In genomic region chr16:53007095-53007494, GRCh38 we compare ENCODE assay signal across 16 cellular contexts. TPM values are rescaled to one million over a fixed set of nuclear protein-coding genes. Genes with fewer than 3 reads are reported as not detected.
A peak's percentile ranks its signal among the peaks of the same experiment; 100 is the strongest.
DNase-seq lines count a peak whose midpoint lies in the region; ATAC-seq and TF ChIP-seq lines count a peak whose summit lies in the region.
"Had no signal": no experiment of that assay in that cellular context is flagged by ENCODE, and none has a peak within 500 bp of the region (broad histone marks: within the 10 kb centered on the region; RNA-seq: fewer than 3 reads in every experiment).

No MANE protein-coding gene starts in this region.

- H3K4me1 ChIP-seq in GM23338 (ENCODE audit: insufficient read depth) (peaks cover 4% of the 10 kb centered on the region; the same call in 1 of the 2 replicates), endodermal cell (ENCODE audit: control insufficient read depth, insufficient read depth, low read length) (no peaks in the 10 kb centered on the region)
- H3K4me1 ChIP-seq: BLaER1, SJCRH30 had no signal

- TF ChIP-seq CTCF in BJ (IDR thresholded peaks at IDR 0.05; ENCODE audit: insufficient read depth, low read depth, low read length) (0 out of 2 replicates have a peak, but pooled peaks have one; percentile 5), GM23338 (conservative IDR thresholded peaks at IDR 0.05; ENCODE audit: low read depth in 2 of 2) (peak; percentile 25 to 52), endodermal cell (conservative IDR thresholded peaks at IDR 0.05) (peak; percentile 66)

- no peaks in the 10 kb centered on the region for H4K20me1 ChIP-seq in GM23338 (replicated peaks; ENCODE audit: insufficient read depth)
- H4K20me1 ChIP-seq: BLaER1 had no signal

- H3K27ac ChIP-seq in GM23338 (ENCODE audit: low read depth): no peak overlapping the region
- H3K27ac ChIP-seq in endodermal cell (ENCODE audit: low read depth, low read length): no peak overlapping the region
- H3K27ac ChIP-seq: BLaER1, RWPE1, SJCRH30 had no signal

- H3K4me1 Mint-ChIP-seq in GM23338 (no peaks in the 10 kb centered on the region; the same call in 1 of the 3 replicates), endodermal cell (no peaks in the 10 kb centered on the region)
- H3K4me1 Mint-ChIP-seq: CD8-positive, alpha-beta memory T cell had no signal

- H3K79me2 ChIP-seq in GM23338 (replicated peaks; ENCODE audit: insufficient read depth): no peaks in the 10 kb centered on the region

- no peaks in the 10 kb centered on the region for H3K9me3 ChIP-seq in endodermal cell (ENCODE audit: control insufficient read depth, low read length)
- H3K9me3 ChIP-seq: BLaER1, SJCRH30 had no signal

- no peaks in the 10 kb centered on the region for H3K36me3 Mint-ChIP-seq in GM23338 (ENCODE audit: low read depth)
- no peaks in the 10 kb centered on the region for H3K36me3 Mint-ChIP-seq in endodermal cell (ENCODE audit: low read depth)
- H3K36me3 Mint-ChIP-seq: CD8-positive, alpha-beta memory T cell had no signal

- H3K36me3 ChIP-seq in BJ (ENCODE audit: control insufficient read depth, insufficient read depth, low read length): no peaks in the 10 kb centered on the region
- H3K36me3 ChIP-seq in GM23338 (ENCODE audit: insufficient read depth): no peaks in the 10 kb centered on the region
- no peaks in the 10 kb centered on the region for H3K36me3 ChIP-seq in endodermal cell (ENCODE audit: control insufficient read depth, insufficient read depth, low read length)
- H3K36me3 ChIP-seq: BLaER1, SJCRH30 had no signal

- H3K4me3 ChIP-seq in BJ (ENCODE audit: low read depth, low read length): no peak overlapping the region
- H3K4me3 ChIP-seq in GM23338: no peak overlapping the region
- no peak overlapping the region for H3K4me3 ChIP-seq in endodermal cell (ENCODE audit: low read length)
- H3K4me3 ChIP-seq: BLaER1, SJCRH30 had no signal

- H3K9me3 Mint-ChIP-seq in GM23338 (no peaks in the 10 kb centered on the region), endodermal cell (no peaks in the 10 kb centered on the region)
- H3K9me3 Mint-ChIP-seq: CD8-positive, alpha-beta memory T cell had no signal

- DNase-seq in BJ (ENCODE audit: low read depth): no peak
- peak; percentile 38 for DNase-seq in GM23338 (ENCODE audit: low spot score)
- peak; percentile 5 for DNase-seq in RKO (ENCODE audit: low spot score)
- DNase-seq in endodermal cell: peak; percentile 63
- DNase-seq in HuH-7 (ENCODE audit: low spot score): no peak
- DNase-seq: CD8-positive, alpha-beta memory T cell; IMR-90; NCI-H1417; NCI-H1930; NCI-H526 treated with DMSO at 0.1 percent for 48 hours; SJCRH30 had no signal

- H3K4me3 Mint-ChIP-seq in GM23338: no peak overlapping the region
- H3K4me3 Mint-ChIP-seq in endodermal cell: no peak overlapping the region
- H3K4me3 Mint-ChIP-seq: CD8-positive, alpha-beta memory T cell had no signal

- H3K27me3 Mint-ChIP-seq in GM23338 (ENCODE audit: insufficient read depth, low read depth, poor library complexity) (peaks cover 1% of the 10 kb centered on the region), endodermal cell (ENCODE audit: insufficient read depth) (no peaks in the 10 kb centered on the region)

- no peaks in the 10 kb centered on the region for H3F3A ChIP-seq in GM23338 (replicated peaks; ENCODE audit: low read depth)

- H3K4me2 ChIP-seq in GM23338: no peak overlapping the region
- H3K4me2 ChIP-seq: BLaER1 had no signal

- ATAC-seq in GM23338 (peak; percentile 65), GM18511 (IDR thresholded peaks at IDR 0.05; ENCODE audit: unreplicated experiment) (no peak), GM19023 (IDR thresholded peaks at IDR 0.05; ENCODE audit: unreplicated experiment) (no peak), GM18861 (IDR thresholded peaks at IDR 0.05; ENCODE audit: unreplicated experiment) (no peak)

- no peaks in the 10 kb centered on the region; the same call in 1 of the 2 replicates for H3K9me2 ChIP-seq in GM23338 (ENCODE audit: insufficient read depth)

- 100% methylated on average over 1 of the region's 1 CpG for WGBS in endodermal cell (ENCODE audit: insufficient coverage in 1 of 2, insufficient read length in 1 of 2), 2 experiments

- H2AFZ ChIP-seq in GM23338: no peak overlapping the region

- H3K27ac Mint-ChIP-seq in GM23338: no peak overlapping the region; the same call in 1 of the 2 replicates
- no peak overlapping the region for H3K27ac Mint-ChIP-seq in endodermal cell

- CTCF ChIA-PET in BJ (lab: Yijun Ruan, JAX): no interaction called here

- H3K9ac ChIP-seq in endodermal cell (ENCODE audit: extremely low read depth, low read length, poor library complexity, severe bottlenecking): no peak overlapping the region
- H3K9ac ChIP-seq: BLaER1 had no signal

- POLR2A ChIA-PET in BJ (lab: Charles Lee): no interaction called here

- H3K27me3 ChIP-seq in BJ (ENCODE audit: control insufficient read depth, insufficient read depth, low read length): no peaks in the 10 kb centered on the region; the same call in 1 of the 2 replicates
- no peaks in the 10 kb centered on the region for H3K27me3 ChIP-seq in GM23338 (ENCODE audit: insufficient read depth)
- no peaks in the 10 kb centered on the region for H3K27me3 ChIP-seq in endodermal cell (ENCODE audit: control insufficient read depth, insufficient read depth, low read length, poor library complexity, severe bottlenecking)
- H3K27me3 ChIP-seq: BLaER1, SJCRH30 had no signal

TF ChIP-seq in GM23338, 12 proteins besides CTCF, POLR2A, EP300 and RAD21 (continues in another document):
- TF ChIP-seq ZNF114 (CRISPR knock-in tag; IDR thresholded peaks at IDR 0.05) (no peak), ETS1 (IDR thresholded peaks at IDR 0.05) (no peak), EZH2 (IDR thresholded peaks at IDR 0.05; ENCODE audit: low read depth, unreplicated experiment) (no peak), POLR2AphosphoS5 (IDR thresholded peaks at IDR 0.05; ENCODE audit: low read depth) (no peak), JUNB (IDR thresholded peaks at IDR 0.05; ENCODE audit: unreplicated experiment) (no peak), NANOG (IDR thresholded peaks at IDR 0.05; ENCODE audit: borderline replicate concordance) (no peak), STAT1 (IDR thresholded peaks at IDR 0.05; ENCODE audit: unreplicated experiment) (no peak), ZNF331 (CRISPR knock-in tag; IDR thresholded peaks at IDR 0.05; ENCODE audit: low read depth) (no peak), EZH2phosphoT487 (IDR thresholded peaks at IDR 0.05; ENCODE audit: unreplicated experiment) (no peak), REST (IDR thresholded peaks at IDR 0.05; ENCODE audit: unreplicated experiment) (no peak)

RNA-seq across cellular contexts. Expression of gene CHD9NB, which starts 45.6 kb away (rescaled TPM):
- polyA plus RNA-seq in BJ (2011; rRNA removed) (0.71 and 0.78 TPM in 2 replicates), GM23338 (2016; fragmentation: Nextera tagmentation; extraction: Ambion mirVana) (1.5 and 1.7 TPM in 2 replicates)
- polyA minus RNA-seq in BJ (2011; rRNA and poly(A)+ RNA removed): 3.0 and 4.3 TPM in 2 replicates
- total RNA-seq in GM23338 (2014; rRNA removed; shearing (Covaris generic)): 4.2 and 4.5 TPM in 2 replicates
- 10 to 100 TPM; 13.1 to 14.9 TPM for total RNA-seq in endodermal cell
- polyA plus RNA-seq in endodermal cell (2013, experiment 1 of 2): 2.8 TPM
- polyA plus RNA-seq in endodermal cell (2013, experiment 2 of 2): 3.0 TPM
- total RNA-seq: SJCRH30 had no signal
- polyA plus RNA-seq: CD8-positive, alpha-beta memory T cell had no signal

RNA-seq across cellular contexts. Expression of gene CHD9, which starts 47.7 kb away (rescaled TPM):
- polyA plus RNA-seq in BJ (2011; rRNA removed) (13.1 and 30.0 TPM in 2 replicates), GM23338 (2016; fragmentation: Nextera tagmentation; extraction: Ambion mirVana) (32.4 and 46.6 TPM in 2 replicates)
- polyA minus RNA-seq in BJ (2011; rRNA and poly(A)+ RNA removed): 31.5 and 37.6 TPM in 2 replicates
- 18.8 and 21.9 TPM in 2 replicates for total RNA-seq in GM23338 (2014; rRNA removed; shearing (Covaris generic))
- 10 to 100 TPM; 36.8 to 40.5 TPM for total RNA-seq in endodermal cell
- 39.3 TPM for polyA plus RNA-seq in endodermal cell (2013, experiment 1 of 2)
- 41.4 TPM for polyA plus RNA-seq in endodermal cell (2013, experiment 2 of 2)

Comparison
In these comparisons a context has a peak if more than half of its experiments do, and no peak if none do; other contexts are left out.
1. DNase-seq: peak in GM23338 (single experiment), RKO (single experiment) and endodermal cell (single experiment); none in BJ (single experiment) and HuH-7 (single experiment).
2. CTCF ChIP-seq: peak in every context shown above with its lines; median percentile 66 in endodermal cell; 38 in GM23338; 5 in BJ.